ENCODE assay signal across 8 cellular contexts in genomic region chr7:26202019-26202985, GRCh38.
DNase-seq lines count a peak whose midpoint lies in the region; ATAC-seq and TF ChIP-seq lines count a peak whose summit lies in the region.

No MANE protein-coding gene starts in this region.

- H3K4me3 ChIP-seq in GM12864 (ENCODE audit: low read depth, low read length) (peak overlapping the region; percentile 100), SK-N-MC (peak overlapping the region; percentile 99), rectal smooth muscle tissue (ENCODE audit: low read length) (peak overlapping the region; percentile 95)

- peaks cover 4% of the 10 kb centered on the region for H3K4me1 ChIP-seq in rectal smooth muscle tissue (ENCODE audit: control insufficient read depth, insufficient read depth, low read length)

- H3K36me3 ChIP-seq in SK-N-MC (ENCODE audit: insufficient read depth, low read length) = peaks cover 73% of the 10 kb centered on the region
- H3K36me3 ChIP-seq in rectal smooth muscle tissue (ENCODE audit: control insufficient read depth, insufficient read depth, low read length) = no peaks in the 10 kb centered on the region

- no peak for TF ChIP-seq CTCF in GM12864 (IDR thresholded peaks at IDR 0.05; ENCODE audit: low read depth, low read length, missing control alignments)

- ATAC-seq in HG03064 (IDR thresholded peaks at IDR 0.05; ENCODE audit: low read depth, unreplicated experiment) = peak; percentile 12
- ATAC-seq in GM19395 (IDR thresholded peaks at IDR 0.05; ENCODE audit: unreplicated experiment) = no peak

- H3K9me3 ChIP-seq in SK-N-MC (ENCODE audit: low read depth, low read length) = no peaks in the 10 kb centered on the region

- H3K9ac ChIP-seq in SK-N-MC (ENCODE audit: insufficient read length) = peak overlapping the region; percentile 98
- peak overlapping the region; percentile 76 for H3K9ac ChIP-seq in rectal smooth muscle tissue (ENCODE audit: low read length)

- no peaks in the 10 kb centered on the region for H3K27me3 ChIP-seq in rectal smooth muscle tissue (ENCODE audit: control insufficient read depth, insufficient read depth, low read length)

- DNase-seq in GM12864 (ENCODE audit: low read depth) (no peak), SK-N-MC (ENCODE audit: low read depth, low spot score) (no peak), amygdala (lab: John Stamatoyannopoulos, UW) (peak in 39 of 56 donors; percentile 22 to 82 (median 56)), hippocampal formation (lab: John Stamatoyannopoulos, UW) (peak; percentile 26 to 67), amniotic stem cell (lab: John Stamatoyannopoulos, UW) (no peak)

- H3K27ac ChIP-seq in SK-N-MC = peak overlapping the region; percentile 99
- H3K27ac ChIP-seq in rectal smooth muscle tissue (ENCODE audit: low read depth, low read length) = peak overlapping the region; percentile 96

Comparison
In these comparisons a context has a peak if more than half of its experiments do, and no peak if none do; other contexts are left out.
1. DNase-seq: peak in amygdala (39 of 56) and hippocampal formation (2 of 2); none in GM12864 (single experiment), SK-N-MC (single experiment) and amniotic stem cell (single experiment).
2. Peak in every context shown above with its lines, with median percentiles within 50 percentile points of each other: H3K4me3 ChIP-seq.